ENCODE assay signal across 9 cellular contexts in the genomic region with DNA sequence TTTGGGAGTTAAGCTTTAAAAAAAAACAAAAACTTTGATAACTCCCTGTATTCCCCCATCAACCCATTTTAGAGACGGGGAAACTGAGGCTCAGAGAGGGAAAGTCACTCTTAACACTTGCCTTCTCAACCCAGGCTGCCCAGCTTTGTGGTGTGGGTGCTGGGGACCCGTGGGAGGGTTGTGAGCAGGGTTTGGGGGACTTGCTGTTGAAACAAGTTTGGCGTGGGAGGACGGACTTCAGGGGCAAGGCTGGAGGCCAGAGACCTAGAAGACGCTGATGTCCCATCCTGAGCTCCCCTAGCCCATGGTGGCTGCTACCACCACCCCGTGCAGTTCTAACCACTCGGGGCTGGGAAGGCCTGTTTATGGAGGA. TPM values are rescaled to one million over a fixed set of nuclear protein-coding genes. Genes with fewer than 3 reads are reported as not detected.
DNase-seq lines count a peak whose midpoint lies in the region; ATAC-seq and TF ChIP-seq lines count a peak whose summit lies in the region.
"Had no signal": no experiment of that assay in that cellular context is flagged by ENCODE, and none has a peak within 500 bp of the region (broad histone marks: within the 10 kb centered on the region; RNA-seq: fewer than 3 reads in every experiment).

No MANE protein-coding gene starts in this region.

- H3K4me1 Mint-ChIP-seq in nephron, result peaks cover 21% of the 10 kb centered on the region

- H3K9me3 ChIP-seq in breast epithelium, result no peaks in the 10 kb centered on the region

- H2AFZ ChIP-seq in ACC112 (ENCODE audit: low read length, unreplicated experiment), result no peak overlapping the region

- intact Hi-C loops in breast epithelium (cut with DNase I; ENCODE audit: low total_unique reads), result no loop called here

- no peak for ATAC-seq in HG02798 (IDR thresholded peaks at IDR 0.05; ENCODE audit: poor library complexity, unreplicated experiment)

- peak overlapping the region in 2 of 3 experiments; percentile 98 to 99 for H3K27ac Mint-ChIP-seq in nephron

- no peaks in the 10 kb centered on the region for H3K9me3 Mint-ChIP-seq in nephron

- H3K4me1 ChIP-seq in ACC112 (ENCODE audit: control insufficient read depth, insufficient read depth, low read length, unreplicated experiment) (peaks cover 8% of the 10 kb centered on the region), breast epithelium (peaks cover 0 to 11% of the 10 kb centered on the region in 2 donors)

- no peaks in the 10 kb centered on the region for H3K36me3 ChIP-seq in ACC112 (ENCODE audit: insufficient read depth, low read length)
- no peaks in the 10 kb centered on the region for H3K36me3 ChIP-seq in breast epithelium

- no peaks in the 10 kb centered on the region for H3K27me3 ChIP-seq in ACC112 (ENCODE audit: insufficient read depth, low read length)
- no peaks in the 10 kb centered on the region for H3K27me3 ChIP-seq in breast epithelium

- TF ChIP-seq CTCF in breast epithelium (IDR thresholded peaks at IDR 0.05), result no peak
- no peak for TF ChIP-seq CTCF in nephron (IDR thresholded peaks at IDR 0.05; ENCODE audit: unreplicated experiment in 3 of 3)

- H3K4me3 ChIP-seq in ACC112 (ENCODE audit: low read depth, low read length) (0 out of 2 replicates have a peak overlapping the region, but pooled peaks have one; percentile 97), breast epithelium (peak overlapping the region in 2 of 3 donors; percentile 95 to 99)
- peak overlapping the region; percentile 26 for H3K4me3 ChIP-seq in Jurkat, Clone E6-1 (ENCODE audit: low read length)

- H3K79me2 ChIP-seq in ACC112 (ENCODE audit: control insufficient read depth, insufficient read depth, low read length, unreplicated experiment), result peaks cover 21% of the 10 kb centered on the region

- H3K27me3 Mint-ChIP-seq in nephron (ENCODE audit: low read depth), result no peaks in the 10 kb centered on the region

- TF ChIP-seq POLR2A in breast epithelium (IDR thresholded peaks at IDR 0.05), result no peak

- no peak for DNase-seq in Jurkat, Clone E6-1 (ENCODE audit: low read depth, low spot score)
- no peak for DNase-seq in breast epithelium (ENCODE audit: low spot score in 2 of 2)
- DNase-seq in A172 (ENCODE audit: low spot score), result no peak
- no peak for DNase-seq in NCI-H1092 treated with DMSO at 0.1 percent for 48 hours (lab: John Stamatoyannopoulos, UW)
- DNase-seq in NCI-H1694 (lab: John Stamatoyannopoulos, UW), result no peak

- H3K4me3 Mint-ChIP-seq in nephron, result peak overlapping the region; percentile 91 to 98 (median 95)

- H3K36me3 Mint-ChIP-seq in nephron (ENCODE audit: low read depth), result peaks cover 8% of the 10 kb centered on the region

- H3K27ac ChIP-seq in ACC112 (ENCODE audit: low read depth, low read length), result no peak overlapping the region
- peak overlapping the region in 1 of 2 donors; percentile 93 for H3K27ac ChIP-seq in breast epithelium

RNA-seq across cellular contexts. Expression of gene CACTIN, which starts 0.7 kb away (rescaled TPM):
- polyA plus RNA-seq in Jurkat, Clone E6-1 (2012; ENCODE audit: insufficient read depth, insufficient read length), result 35.9 TPM
- total RNA-seq in breast epithelium, result 10 to 100 TPM; 21.8 to 30.5 (median 27.5) TPM
- total RNA-seq in A172 (2014; rRNA removed; shearing (Covaris generic)), result 23.0 and 34.6 TPM in 2 replicates

RNA-seq across cellular contexts. Expression of gene TBXA2R, which starts 20.7 kb away (rescaled TPM):
- not detected for polyA plus RNA-seq in Jurkat, Clone E6-1 (2012; ENCODE audit: insufficient read depth, insufficient read length)
- total RNA-seq in breast epithelium, result under 1 TPM; 0.32 to 0.44 (median 0.33) TPM
- total RNA-seq in A172 (2014; rRNA removed; shearing (Covaris generic)), result 3.4 and 7.4 TPM in 2 replicates
- total RNA-seq: Daoy had no signal

RNA-seq across cellular contexts. Expression of gene GIPC3, which starts 42.1 kb away (rescaled TPM):
- polyA plus RNA-seq in Jurkat, Clone E6-1 (2012; ENCODE audit: insufficient read depth, insufficient read length), result 7.4 TPM
- under 1 TPM; 0.29 to 0.66 (median 0.64) TPM for total RNA-seq in breast epithelium
- 0.07 TPM in 1 of 2 replicates, not detected in the other for total RNA-seq in A172 (2014; rRNA removed; shearing (Covaris generic))
- total RNA-seq: Daoy had no signal

RNA-seq across cellular contexts. Expression of gene HMG20B, which starts 54.6 kb away (rescaled TPM):
- polyA plus RNA-seq in Jurkat, Clone E6-1 (2012; ENCODE audit: insufficient read depth, insufficient read length), result 104 TPM
- 100 to 1,000 TPM; 120 to 142 (median 127) TPM for total RNA-seq in breast epithelium
- 224 and 260 TPM in 2 replicates for total RNA-seq in A172 (2014; rRNA removed; shearing (Covaris generic))

Comparison
In these comparisons a context has a peak if more than half of its experiments do, and no peak if none do; other contexts are left out.
1. H3K4me3 ChIP-seq: peak in every context shown above with its lines; median percentile 97 in ACC112; 97 in breast epithelium; 26 in Jurkat, Clone E6-1.